ENCODE assay signal across 8 cellular contexts in the genomic region with DNA sequence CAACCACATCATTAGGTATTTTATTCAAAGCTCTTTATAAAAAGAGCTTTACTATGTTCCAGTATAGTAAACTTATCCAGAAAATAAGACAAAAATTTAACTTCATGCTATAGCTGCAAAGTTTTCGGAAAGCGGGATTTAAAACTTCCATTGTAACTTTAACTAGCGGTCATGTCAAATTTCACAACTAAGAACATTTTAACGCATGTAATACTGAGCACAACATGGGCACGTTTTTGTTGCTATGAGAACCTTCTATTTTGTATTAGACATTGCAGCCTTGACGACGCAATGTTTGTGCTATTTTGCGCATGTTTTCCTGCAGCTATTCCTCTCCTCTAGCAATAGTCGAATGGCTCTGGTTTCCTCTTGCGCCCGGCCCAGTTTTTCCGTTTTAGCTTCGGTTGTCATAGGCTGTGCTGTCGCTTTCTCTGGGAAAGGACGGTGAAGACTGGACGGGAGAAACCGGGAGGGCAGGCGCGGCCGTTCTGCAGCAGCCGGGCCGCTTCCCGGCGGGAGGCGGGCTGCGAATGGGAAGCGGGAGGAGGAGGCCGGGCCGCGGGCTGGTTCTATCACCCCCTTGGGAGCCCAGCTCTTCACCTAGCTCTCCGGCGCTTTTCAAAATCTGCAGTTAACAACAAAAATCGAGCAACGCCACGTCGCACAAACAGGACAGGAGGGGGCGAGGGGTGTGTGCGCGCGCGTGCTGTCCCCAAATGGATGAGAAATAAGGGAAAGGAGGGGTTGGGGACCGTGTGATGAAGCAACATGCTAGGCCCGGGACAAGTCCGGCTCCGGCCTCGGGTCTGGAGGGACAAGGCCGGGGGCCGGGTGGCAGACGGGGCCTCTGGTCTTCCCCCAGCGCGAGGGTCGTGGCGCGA.
A peak's percentile ranks its signal among the peaks of the same experiment; 100 is the strongest.
DNase-seq lines count a peak whose midpoint lies in the region; ATAC-seq and TF ChIP-seq lines count a peak whose summit lies in the region.

No MANE protein-coding gene starts in this region.

- 1 to 2% methylated on average over 49 of the region's 54 CpGs for WGBS in tibial nerve, 2 donors

- peak overlapping the region; percentile 81 for H3K27ac ChIP-seq in DOHH2 (ENCODE audit: low read depth, low read length)
- peak overlapping the region; percentile 91 to 100 (median 100) for H3K27ac ChIP-seq in tibial nerve

- ATAC-seq in activated naive CD4-positive, alpha-beta T cell treated with anti-CD3 and anti-CD28 coated beads, Interleukin-2, amount 50 U/mL, for 72 hours = peak; percentile 17 to 23

- no peaks in the 10 kb centered on the region for H4K20me1 ChIP-seq in DOHH2 (ENCODE audit: control insufficient read depth, insufficient read depth, low read depth, low read length)

- H3K27me3 Mint-ChIP-seq in glutamatergic neuron (ENCODE audit: unreplicated experiment) (peaks cover 7% of the 10 kb centered on the region), osteocyte (ENCODE audit: unreplicated experiment) (no peaks in the 10 kb centered on the region)

- peak in 1 of 2 donors; percentile 88 for TF ChIP-seq EP300 in tibial nerve (IDR thresholded peaks at IDR 0.05)

- DNase-seq in H7 (peak; percentile 81), LoVo (ENCODE audit: low spot score) (peak; percentile 43), SHP77 treated with DMSO at 0.1 percent for 48 hours (lab: John Stamatoyannopoulos, UW) (peak; percentile 64), glutamatergic neuron (peak; percentile 83), osteocyte (ENCODE audit: extremely low spot score, unreplicated experiment) (peak; percentile 93), tibial nerve (ENCODE audit: low spot score in 2 of 2) (peak; percentile 62 to 71)
- DNase-seq in activated naive CD4-positive, alpha-beta T cell treated with anti-CD3 and anti-CD28 coated beads, Interleukin-2, amount 50 U/mL, for 72 hours (ENCODE audit: low spot score in 2 of 2) = peak; percentile 51 to 63

- TF ChIP-seq POLR2A in tibial nerve (IDR thresholded peaks at IDR 0.05) = peak; percentile 31 to 44

- H3F3A ChIP-seq in DOHH2 (ENCODE audit: control insufficient read depth, insufficient read depth) = peaks cover 19% of the 10 kb centered on the region

- H3K27me3 ChIP-seq in DOHH2 (ENCODE audit: control insufficient read depth, low read length) (no peaks in the 10 kb centered on the region), H7 (ENCODE audit: control insufficient read depth, insufficient read depth, low read length) (no peaks in the 10 kb centered on the region), tibial nerve (no peaks in the 10 kb centered on the region)

- H3K36me3 ChIP-seq in DOHH2 (ENCODE audit: control insufficient read depth, low read length) = no peaks in the 10 kb centered on the region; the same call in 1 of the 2 replicates
- no peaks in the 10 kb centered on the region for H3K36me3 ChIP-seq in H7 (replicated peaks; ENCODE audit: control insufficient read depth, insufficient read depth, low read length)
- no peaks in the 10 kb centered on the region for H3K36me3 ChIP-seq in tibial nerve

- peaks cover 0 to 8% of the 10 kb centered on the region in 2 donors for H3K36me3 Mint-ChIP-seq in activated naive CD4-positive, alpha-beta T cell treated with anti-CD3 and anti-CD28 coated beads, Interleukin-2, amount 50 U/mL, for 72 hours
- H3K36me3 Mint-ChIP-seq in glutamatergic neuron (ENCODE audit: unreplicated experiment) = no peaks in the 10 kb centered on the region
- no peaks in the 10 kb centered on the region for H3K36me3 Mint-ChIP-seq in osteocyte (ENCODE audit: unreplicated experiment)

- peaks cover 9% of the 10 kb centered on the region for H3K4me1 Mint-ChIP-seq in glutamatergic neuron (ENCODE audit: low read depth, unreplicated experiment)
- peaks cover 34% of the 10 kb centered on the region for H3K4me1 Mint-ChIP-seq in osteocyte (ENCODE audit: unreplicated experiment)

- peak overlapping the region; percentile 75 for H3K4me3 ChIP-seq in DOHH2 (ENCODE audit: low read length)
- H3K4me3 ChIP-seq in H7 (ENCODE audit: insufficient read depth, low read depth, low read length) = peak overlapping the region; percentile 81
- H3K4me3 ChIP-seq in tibial nerve = peak overlapping the region; percentile 55 to 88 (median 76)

- H3K9me3 Mint-ChIP-seq in activated naive CD4-positive, alpha-beta T cell treated with anti-CD3 and anti-CD28 coated beads, Interleukin-2, amount 50 U/mL, for 72 hours = no peaks in the 10 kb centered on the region
- H3K9me3 Mint-ChIP-seq in glutamatergic neuron (ENCODE audit: unreplicated experiment) (peaks cover 14% of the 10 kb centered on the region), osteocyte (ENCODE audit: unreplicated experiment) (no peaks in the 10 kb centered on the region)

- no peaks in the 10 kb centered on the region for H3K9me3 ChIP-seq in DOHH2 (ENCODE audit: control insufficient read depth, insufficient read depth, low read length)
- H3K9me3 ChIP-seq in tibial nerve = no peaks in the 10 kb centered on the region

- H3K9me2 ChIP-seq in DOHH2 (replicated peaks; ENCODE audit: control insufficient read depth, low read length) = no peaks in the 10 kb centered on the region

- H3K4me1 ChIP-seq in DOHH2 (ENCODE audit: control insufficient read depth, low read length) = peaks cover 26% of the 10 kb centered on the region
- peaks cover 0 to 34% (median 9%) of the 10 kb centered on the region in 4 donors for H3K4me1 ChIP-seq in tibial nerve

- TF ChIP-seq CTCF in DOHH2 (IDR thresholded peaks at IDR 0.05; ENCODE audit: low read depth, low read length, poor library complexity, severe bottlenecking) = no peak
- TF ChIP-seq CTCF in glutamatergic neuron (IDR thresholded peaks at IDR 0.05; ENCODE audit: partially characterized antibody, unreplicated experiment) = no peak
- no peak for TF ChIP-seq CTCF in osteocyte (IDR thresholded peaks at IDR 0.05)
- TF ChIP-seq CTCF in tibial nerve (IDR thresholded peaks at IDR 0.05) = no peak

- H3K4me3 Mint-ChIP-seq in glutamatergic neuron (ENCODE audit: unreplicated experiment) = peak overlapping the region; percentile 93
- peak overlapping the region; percentile 88 for H3K4me3 Mint-ChIP-seq in osteocyte (ENCODE audit: unreplicated experiment)

- H3K79me2 ChIP-seq in DOHH2 (ENCODE audit: control insufficient read depth, low read length) = peaks cover 16% of the 10 kb centered on the region

- H3K27ac Mint-ChIP-seq in activated naive CD4-positive, alpha-beta T cell treated with anti-CD3 and anti-CD28 coated beads, Interleukin-2, amount 50 U/mL, for 72 hours = peak overlapping the region; percentile 99
- peak overlapping the region; percentile 98 for H3K27ac Mint-ChIP-seq in glutamatergic neuron (ENCODE audit: unreplicated experiment)
- H3K27ac Mint-ChIP-seq in osteocyte (ENCODE audit: unreplicated experiment) = peak overlapping the region; percentile 99

- peak overlapping the region; percentile 77 for H3K4me2 ChIP-seq in DOHH2 (ENCODE audit: low read length)

Comparison
In these comparisons a context has a peak if more than half of its experiments do, and no peak if none do; other contexts are left out.
1. Peak in every context shown above with its lines: DNase-seq, ATAC-seq, H3K4me3 ChIP-seq and H3K27ac ChIP-seq.
2. DNase-seq: peak in every context shown above with its lines; median percentile 93 in osteocyte; 83 in glutamatergic neuron; 81 in H7; 66 in tibial nerve; 64 in SHP77 treated with DMSO at 0.1 percent for 48 hours; 57 in activated naive CD4-positive, alpha-beta T cell treated with anti-CD3 and anti-CD28 coated beads, Interleukin-2, amount 50 U/mL, for 72 hours; 43 in LoVo.